Comparison of ENCODE assay signal across 35 cellular contexts in the genomic region with DNA sequence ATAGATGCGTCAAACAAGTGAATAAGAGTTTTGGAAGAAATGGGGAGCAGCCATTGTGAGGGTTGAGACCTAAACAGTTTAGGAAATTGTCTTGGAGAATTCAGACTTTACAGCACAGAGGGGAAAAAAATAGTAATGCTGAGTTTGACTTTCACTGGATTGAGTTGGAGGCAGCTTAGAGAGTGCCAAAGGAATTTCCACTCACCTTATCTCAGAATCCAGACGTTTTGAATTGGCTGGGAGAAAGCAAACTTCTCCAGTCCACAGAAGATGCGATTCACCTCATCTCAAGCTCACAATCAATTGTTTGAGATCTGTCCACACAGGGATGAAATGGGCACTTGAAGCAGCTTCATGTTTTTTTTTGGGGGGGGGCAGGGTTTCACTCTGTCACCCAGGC.
"Had no signal": no experiment of that assay in that cellular context is flagged by ENCODE, and none has a peak within 500 bp of the region (broad histone marks: within the 10 kb centered on the region; RNA-seq: fewer than 3 reads in every experiment).

No MANE protein-coding gene starts in this region.

- DNase-seq: Karpas-422, Kasumi-1, MG63, MM.1S, MV-4-11, NCI-H1048, NCI-H1092, NCI-H1092 treated with DMSO at 0.1 percent for 48 hours, NCI-H1105, NCI-H1105 treated with DMSO at 0.1 percent for 48 hours, NCI-H1417, NCI-H1417 treated with DMSO at 0.1 percent for 48 hours, NCI-H1436, NCI-H1436 treated with DMSO at 0.1 percent for 48 hours, NCI-H146, NCI-H1694, NCI-H1694 treated with DMSO at 0.1 percent for 48 hours, NCI-H187, NCI-H187 treated with DMSO at 0.1 percent for 48 hours, NCI-H1930, NCI-H2029, NCI-H2029 treated with DMSO at 0.1 percent for 48 hours, NCI-H2081, NCI-H2081 treated with DMSO at 0.1 percent for 48 hours, NCI-H2107, NCI-H2171, NCI-H2171 treated with DMSO at 0.1 percent for 48 hours, NCI-H2227 treated with DMSO at 0.1 percent for 48 hours, NCI-H226, NCI-H345, NCI-H446, NCI-H446 treated with DMSO at 0.1 percent for 48 hours, NCI-H510A, NCI-H510A treated with DMSO at 0.1 percent for 48 hours, NCI-H524 had no signal

- H3K4me3 ChIP-seq: MG63 had no signal

- H3K27me3 ChIP-seq: MG63 had no signal

- H3K36me3 ChIP-seq: MG63 had no signal
